ENCODE assay signal across 16 cellular contexts in the genomic region with DNA sequence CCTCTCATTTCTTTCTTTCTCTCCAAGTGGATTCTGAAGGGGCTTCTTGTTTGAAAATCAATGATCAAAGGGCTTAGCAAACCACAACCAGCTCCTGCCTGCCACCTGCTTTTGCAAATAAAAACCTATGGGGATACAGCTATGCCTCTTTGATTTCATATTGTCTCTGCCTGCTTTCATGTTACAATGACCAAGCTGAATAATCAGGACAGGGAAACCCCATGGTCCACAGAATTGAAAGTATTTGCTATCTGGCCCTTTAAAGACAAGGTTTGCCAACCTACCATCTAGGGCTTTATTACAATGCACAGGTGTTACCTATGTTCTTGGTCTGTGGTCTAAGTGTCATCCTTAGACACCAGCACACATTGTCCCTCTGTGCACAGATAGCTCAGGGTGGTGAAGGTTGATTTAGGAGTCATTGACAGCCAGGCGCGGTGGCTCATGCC. TPM values are rescaled to one million over a fixed set of nuclear protein-coding genes. Genes with fewer than 3 reads are reported as not detected.
DNase-seq lines count a peak whose midpoint lies in the region; ATAC-seq, FAIRE-seq and TF ChIP-seq lines count a peak whose summit lies in the region.
"Had no signal": no experiment of that assay in that cellular context is flagged by ENCODE, and none has a peak within 500 bp of the region (broad histone marks: within the 10 kb centered on the region; RNA-seq: fewer than 3 reads in every experiment).

No MANE protein-coding gene starts in this region.

- TF ChIP-seq CTCF in left ventricle myocardium inferior (IDR thresholded peaks at IDR 0.05; ENCODE audit: borderline replicate concordance) (no peak), heart left ventricle (IDR thresholded peaks at IDR 0.05) (no peak)

- H3K4me1 ChIP-seq in left ventricle myocardium inferior (peaks cover 19% of the 10 kb centered on the region), heart left ventricle (peaks cover 0 to 38% (median under 1%) of the 10 kb centered on the region in 12 donors), small intestine (ENCODE audit: control insufficient read depth in 2 of 2, insufficient read depth in 1 of 2, low read depth in 1 of 2, low read length in 1 of 2) (peaks cover 0 to 2% of the 10 kb centered on the region in 2 donors)
- H3K4me1 ChIP-seq: uterus had no signal

- TF ChIP-seq POLR2A in heart left ventricle (IDR thresholded peaks at IDR 0.05) = no peak

- no peak for FAIRE-seq in small intestine (lab: Jason Lieb, UNC)
- FAIRE-seq: H1 had no signal

- H3K9me3 ChIP-seq in left ventricle myocardium inferior (replicated peaks) = no peaks in the 10 kb centered on the region
- H3K9me3 ChIP-seq in heart left ventricle = no peaks in the 10 kb centered on the region
- no peaks in the 10 kb centered on the region for H3K9me3 ChIP-seq in small intestine (ENCODE audit: control insufficient read depth, low read depth)
- H3K9me3 ChIP-seq: uterus had no signal

- H3K36me3 ChIP-seq in left ventricle myocardium inferior (no peaks in the 10 kb centered on the region), heart left ventricle (no peaks in the 10 kb centered on the region), small intestine (ENCODE audit: control insufficient read depth in 2 of 2, insufficient read depth in 2 of 2, low read length in 2 of 2) (no peaks in the 10 kb centered on the region)
- H3K36me3 ChIP-seq: uterus had no signal

- no peaks in the 10 kb centered on the region for H3K9me3 Mint-ChIP-seq in effector memory CD8-positive, alpha-beta T cell
- H3K9me3 Mint-ChIP-seq: activated CD4-positive, alpha-beta memory T cell treated with anti-CD3 and anti-CD28 coated beads for 36 hours had no signal

- no peaks in the 10 kb centered on the region for H3K27me3 Mint-ChIP-seq in effector memory CD8-positive, alpha-beta T cell
- H3K27me3 Mint-ChIP-seq: activated CD4-positive, alpha-beta memory T cell treated with anti-CD3 and anti-CD28 coated beads for 36 hours; activated naive CD8-positive, alpha-beta T cell had no signal

- H3K4me3 Mint-ChIP-seq in effector memory CD8-positive, alpha-beta T cell = no peak overlapping the region
- H3K4me3 Mint-ChIP-seq: activated CD4-positive, alpha-beta memory T cell treated with anti-CD3 and anti-CD28 coated beads for 36 hours; activated naive CD8-positive, alpha-beta T cell; B cell had no signal

- H3K27ac ChIP-seq in left ventricle myocardium inferior (replicated peaks) = peak overlapping the region; percentile 44
- H3K27ac ChIP-seq in heart left ventricle = peak overlapping the region in 1 of 12 donors; percentile 14
- H3K27ac ChIP-seq in small intestine (ENCODE audit: low read depth in 1 of 2, low read length in 1 of 2) = peak overlapping the region in 1 of 2 donors; percentile 53
- H3K27ac ChIP-seq: uterus had no signal

- H3K4me3 ChIP-seq in left ventricle myocardium inferior = no peak overlapping the region
- no peak overlapping the region for H3K4me3 ChIP-seq in heart left ventricle
- H3K4me3 ChIP-seq in small intestine (ENCODE audit: low read depth in 1 of 2, low read length in 2 of 2) = no peak overlapping the region
- H3K4me3 ChIP-seq: uterus had no signal

- intact Hi-C loops in left ventricle myocardium inferior (cut with micrococcal nuclease) (no loop called here), heart left ventricle (cut with DNase I) (no loop called here)

- WGBS in heart left ventricle, 4 donors = 96 to 100% (median 99%) methylated on average over 2 of the region's 2 CpGs
- 85 to 99% (median 95%) methylated on average over 2 of the region's 2 CpGs for WGBS in small intestine, 3 donors

- H3K4me1 Mint-ChIP-seq in effector memory CD8-positive, alpha-beta T cell (ENCODE audit: low read depth in 2 of 2) = peaks cover 5 to 6% of the 10 kb centered on the region in 2 donors
- H3K4me1 Mint-ChIP-seq: B cell had no signal

- DNase-seq in left ventricle myocardium inferior (no peak), heart left ventricle (no peak), NCI-H748 (lab: John Stamatoyannopoulos, UW; ENCODE audit: unreplicated experiment) (no peak), small intestine (no peak)
- no peak for DNase-seq in effector memory CD8-positive, alpha-beta T cell
- DNase-seq: islet precursor cell, NCI-H2029 treated with DMSO at 0.1 percent for 48 hours, SHP77 treated with DMSO at 0.1 percent for 48 hours had no signal

- no peaks in the 10 kb centered on the region for H3K27me3 ChIP-seq in left ventricle myocardium inferior (ENCODE audit: low read depth)
- H3K27me3 ChIP-seq in heart left ventricle = no peaks in the 10 kb centered on the region
- no peaks in the 10 kb centered on the region for H3K27me3 ChIP-seq in small intestine (ENCODE audit: control insufficient read depth in 2 of 2, insufficient read depth in 2 of 2, low read length in 2 of 2)
- H3K27me3 ChIP-seq: uterus had no signal

- H3K36me3 Mint-ChIP-seq in effector memory CD8-positive, alpha-beta T cell (ENCODE audit: insufficient read depth) = peaks cover 7% of the 10 kb centered on the region
- H3K36me3 Mint-ChIP-seq: activated CD4-positive, alpha-beta memory T cell treated with anti-CD3 and anti-CD28 coated beads for 36 hours; activated naive CD8-positive, alpha-beta T cell had no signal

- no peak overlapping the region for H3K27ac Mint-ChIP-seq in effector memory CD8-positive, alpha-beta T cell
- H3K27ac Mint-ChIP-seq: activated CD4-positive, alpha-beta memory T cell treated with anti-CD3 and anti-CD28 coated beads for 36 hours; B cell had no signal

- ATAC-seq in heart left ventricle = no peak
- ATAC-seq in HG02852 (IDR thresholded peaks at IDR 0.05; ENCODE audit: unreplicated experiment) = peak; percentile 38
- peak; percentile 75 for ATAC-seq in effector memory CD8-positive, alpha-beta T cell (replicated peaks)
- no peak for ATAC-seq in HG02588 (IDR thresholded peaks at IDR 0.05; ENCODE audit: unreplicated experiment)
- no peak for ATAC-seq in GM21526 (IDR thresholded peaks at IDR 0.05; ENCODE audit: low FRiP score, unreplicated experiment)

RNA-seq across cellular contexts. Expression of a gene that starts 28.8 kb away (rescaled TPM):
- total RNA-seq in left ventricle myocardium inferior = 131 TPM
- 100 to 1,000 TPM in 5 of 9 donors, 10 to 100 TPM in 4; 42.4 to 538 (median 115) TPM for total RNA-seq in heart left ventricle
- 100 to 1,000 TPM in 1 of 2 donors, 10 to 100 TPM in 1; 57.8 to 557 TPM for polyA plus RNA-seq in heart left ventricle
- 100 to 1,000 TPM in 2 of 3 donors, 10 to 100 TPM in 1; 93.9 to 309 (median 282) TPM for polyA plus RNA-seq in small intestine

RNA-seq across cellular contexts. Expression of a gene that starts 53.3 kb away (rescaled TPM):
- total RNA-seq in left ventricle myocardium inferior = 5.6 TPM
- total RNA-seq in heart left ventricle = 1 to 10 TPM; 4.6 to 8.8 (median 7.3) TPM
- polyA plus RNA-seq in heart left ventricle = 1 to 10 TPM; 1.7 to 4.6 TPM
- 1 to 10 TPM; 2.7 to 4.7 (median 3.0) TPM for polyA plus RNA-seq in small intestine

Comparison
In these comparisons a context has a peak if more than half of its experiments do, and no peak if none do; other contexts are left out.
1. ATAC-seq: peak in HG02852 (single experiment) and effector memory CD8-positive, alpha-beta T cell (single experiment); none in heart left ventricle (0 of 4), HG02588 (single experiment) and GM21526 (single experiment).